Comparison of ENCODE assay signal across 18 cellular contexts in genomic region chr6:12134991-12135390, GRCh38.
DNase-seq lines count a peak whose midpoint lies in the region; ATAC-seq, FAIRE-seq and TF ChIP-seq lines count a peak whose summit lies in the region.
"Had no signal": no experiment of that assay in that cellular context is flagged by ENCODE, and none has a peak within 500 bp of the region (broad histone marks: within the 10 kb centered on the region; RNA-seq: fewer than 3 reads in every experiment).

No MANE protein-coding gene starts in this region.

- H3K4me3 ChIP-seq in SJCRH30 (no peak overlapping the region), K562 (no peak overlapping the region)
- H3K4me3 ChIP-seq: GM23338, HAP-1 had no signal

- H3K27me3 ChIP-seq in SJCRH30 (no peaks in the 10 kb centered on the region), K562 (ENCODE audit: control insufficient read depth in 2 of 2, insufficient read depth in 2 of 2, low read length in 2 of 2) (no peaks in the 10 kb centered on the region)

- H3K9me1 ChIP-seq in K562 (ENCODE audit: control insufficient read depth, insufficient read depth, low read length) = no peaks in the 10 kb centered on the region

- H4K20me1 ChIP-seq in K562 (replicated peaks; ENCODE audit: control insufficient read depth, insufficient read depth, low read length) = no peaks in the 10 kb centered on the region

- H3K36me3 ChIP-seq in SJCRH30 (no peaks in the 10 kb centered on the region; the same call in 1 of the 2 replicates), K562 (ENCODE audit: control insufficient read depth, insufficient read depth, low read length) (peaks cover 69% of the 10 kb centered on the region)
- H3K36me3 ChIP-seq: HAP-1 had no signal

- H3K9me3 ChIP-seq in SJCRH30 (replicated peaks) (no peaks in the 10 kb centered on the region), K562 (replicated peaks; ENCODE audit: control insufficient read depth, insufficient read depth, low read depth, low read length) (no peaks in the 10 kb centered on the region; the same call in 1 of the 2 replicates)
- H3K9me3 ChIP-seq: HAP-1 had no signal

- BruUV-seq in K562 (replicated peaks; lab: Mats Ljungman, UMichigan) = no TSS peak

- H3K4me1 ChIP-seq in SJCRH30 (peaks cover 11% of the 10 kb centered on the region; the same call in 1 of the 2 replicates), K562 (replicated peaks in 1 of 2; ENCODE audit: control insufficient read depth in 2 of 2, insufficient read depth in 2 of 2, low read length in 2 of 2) (no peaks in the 10 kb centered on the region)
- H3K4me1 ChIP-seq: HAP-1 had no signal

- TF ChIP-seq CTCF in K562 (IDR thresholded peaks at IDR 0.05 in 2 of 3, conservative IDR thresholded peaks at IDR 0.05 in 1 of 3; ENCODE audit: insufficient read depth in 2 of 3, low read depth in 1 of 3, low read length in 3 of 3) = no peak
- no peak for TF ChIP-seq CTCF in nephron progenitor cell (IDR thresholded peaks at IDR 0.05)

- FAIRE-seq in K562 (lab: Jason Lieb, UNC) = no peak
- FAIRE-seq: G401.6, GM12892, H54 had no signal

- POLR2A ChIA-PET in K562 (lab: Yijun Ruan, JAX) = interaction anchor here (0.8 to 1.8 kb wide), 3 partner anchors 9 to 19 kb away, joined by 3 to 6 read pairs (median 4); no protein-coding TSS in a partner anchor

- CTCF ChIA-PET in K562 (lab: Yijun Ruan, JAX; ENCODE audit: low intra/inter-chr PET ratio) = no interaction called here

- TF ChIP-seq POLR2A in K562 (conservative IDR thresholded peaks at IDR 0.05) = no peak

- H3K36me3 Mint-ChIP-seq in nephron progenitor cell (ENCODE audit: low read depth) = peaks cover 83% of the 10 kb centered on the region

- no peak for TF ChIP-seq EP300 in K562 (IDR thresholded peaks at IDR 0.05; ENCODE audit: low read length)

- no peak for TF ChIP-seq RAD21 in K562 (CRISPR knock-in tag; conservative IDR thresholded peaks at IDR 0.05 in 1 of 2, IDR thresholded peaks at IDR 0.05 in 1 of 2)

- H3K4me3 Mint-ChIP-seq in nephron progenitor cell = no peak overlapping the region
- H3K4me3 Mint-ChIP-seq: CD4-positive, alpha-beta memory T cell; GM23338; HFFc6 had no signal

- no peaks in the 10 kb centered on the region for H3K27me3 Mint-ChIP-seq in nephron progenitor cell (ENCODE audit: low read depth, poor library complexity)
- H3K27me3 Mint-ChIP-seq: CD4-positive, alpha-beta memory T cell had no signal

- in situ Hi-C loops in K562 (cut with MboI) = no loop called here

- ATAC-seq in K562 = no peak
- no peak for ATAC-seq in HG03135 (IDR thresholded peaks at IDR 0.05; ENCODE audit: unreplicated experiment)
- ATAC-seq: GM23338 had no signal

- no peak overlapping the region for H3K9ac ChIP-seq in K562 (ENCODE audit: insufficient read depth in 1 of 2, low read depth in 2 of 2, low read length in 2 of 2)

- DNase-seq in SJCRH30 (no peak), K562 (ENCODE audit: extremely low read depth in 1 of 4, low spot score in 3 of 4) (no peak), nephron progenitor cell (no peak), NOMO-1 treated with DMSO at 0.1 percent for 48 hours (lab: John Stamatoyannopoulos, UW; ENCODE audit: unreplicated experiment) (no peak), posterior vena cava (ENCODE audit: low spot score) (no peak)
- DNase-seq: C1 segment of cervical spinal cord; Calu3; CD4-positive, alpha-beta memory T cell; COR-L47; DMS153; DND-41; HFFc6 had no signal

- 85% methylated on average over 2 of the region's 2 CpGs for WGBS in K562 (ENCODE audit: insufficient coverage, low coverage, missing lambda C conversion rate)

- H3K4me2 ChIP-seq in K562 (ENCODE audit: insufficient read depth, low read length) = no peak overlapping the region
- H3K4me2 ChIP-seq: GM23338 had no signal

- H3K27ac ChIP-seq in SJCRH30 = 0 out of 2 replicates have a peak overlapping the region, but pooled peaks have one; percentile 22
- H3K27ac ChIP-seq in K562 (ENCODE audit: extremely low read depth, low read depth, low read length) = no peak overlapping the region

- no peaks in the 10 kb centered on the region for H3K79me2 ChIP-seq in K562 (ENCODE audit: control insufficient read depth, insufficient read depth, low read length)

- H3K4me1 Mint-ChIP-seq in nephron progenitor cell = no peaks in the 10 kb centered on the region
- H3K4me1 Mint-ChIP-seq: GM23338 had no signal

- peaks cover 29% of the 10 kb centered on the region for H3K9me3 Mint-ChIP-seq in nephron progenitor cell
- H3K9me3 Mint-ChIP-seq: HFFc6 had no signal

- H2AFZ ChIP-seq in K562 (ENCODE audit: low read depth, low read length) = no peak overlapping the region
- H2AFZ ChIP-seq: GM23338 had no signal

- intact Hi-C loops in K562 (cut with micrococcal nuclease) = no loop called here
- intact Hi-C loops in posterior vena cava (cut with DNase I) = no loop called here

- H3K27ac Mint-ChIP-seq in nephron progenitor cell = peak overlapping the region; percentile 7
- H3K27ac Mint-ChIP-seq: GM23338, HFFc6 had no signal

TF ChIP-seq in K562, 482 proteins besides CTCF, POLR2A, EP300 and RAD21 (continues in another document):
- TF ChIP-seq MAFK (IDR thresholded peaks at IDR 0.05; ENCODE audit: low read length) (no peak), ZNF224 (CRISPR knock-in tag; IDR thresholded peaks at IDR 0.05) (no peak), CREB5 (CRISPR knock-in tag; IDR thresholded peaks at IDR 0.05) (no peak), ZNF518B (CRISPR knock-in tag; IDR thresholded peaks at IDR 0.05) (no peak), ZNF609 (CRISPR knock-in tag; IDR thresholded peaks at IDR 0.05; ENCODE audit: borderline replicate concordance) (no peak), ZNF75A (CRISPR knock-in tag; IDR thresholded peaks at IDR 0.05) (peak; percentile 47; the same call in 1 of the 2 replicates)
